ENCODE assay signal across 1 cellular context in genomic region chr5:40221796-40222195, GRCh38.
TF ChIP-seq lines count a peak whose summit lies in the region.

No MANE protein-coding gene starts in this region.

TF ChIP-seq in SK-N-SH, 30 proteins besides CTCF, POLR2A, EP300 and RAD21 (continued from another document):
- TF ChIP-seq REST (IDR thresholded peaks at IDR 0.05; ENCODE audit: low read depth, low read length) = no peak
